In genomic region chr2:232385660-232386489, GRCh38 we compare ENCODE assay signal across 14 cellular contexts. TPM values are rescaled to one million over a fixed set of nuclear protein-coding genes. Genes with fewer than 3 reads are reported as not detected.
DNase-seq lines count a peak whose midpoint lies in the region; ATAC-seq and TF ChIP-seq lines count a peak whose summit lies in the region.
"Had no signal": no experiment of that assay in that cellular context is flagged by ENCODE, and none has a peak within 500 bp of the region (broad histone marks: within the 10 kb centered on the region; RNA-seq: fewer than 3 reads in every experiment).

No MANE protein-coding gene starts in this region.

- H3K36me3 ChIP-seq in GM23338 (ENCODE audit: insufficient read depth) (no peaks in the 10 kb centered on the region), adipocyte (ENCODE audit: control insufficient read depth, insufficient read depth, low read length, severe bottlenecking) (no peaks in the 10 kb centered on the region), iPS-20b (ENCODE audit: insufficient read depth, low read depth, low read length) (no peaks in the 10 kb centered on the region), transverse colon (no peaks in the 10 kb centered on the region)
- H3K36me3 ChIP-seq: uterus had no signal

- H3K4me3 ChIP-seq in GM23338 = peak overlapping the region; percentile 76
- no peak overlapping the region for H3K4me3 ChIP-seq in adipocyte (ENCODE audit: low read length)
- peak overlapping the region; percentile 56 for H3K4me3 ChIP-seq in iPS-20b (ENCODE audit: low read length)
- H3K4me3 ChIP-seq in transverse colon = no peak overlapping the region
- H3K4me3 ChIP-seq: SK-N-MC, uterus had no signal

- peaks cover 87% of the 10 kb centered on the region for H3K27me3 ChIP-seq in GM23338 (ENCODE audit: insufficient read depth)
- H3K27me3 ChIP-seq in adipocyte (replicated peaks; ENCODE audit: control insufficient read depth, insufficient read depth, low read length) = peaks cover 48% of the 10 kb centered on the region
- peaks cover 73% of the 10 kb centered on the region for H3K27me3 ChIP-seq in iPS-20b (ENCODE audit: insufficient read depth, low read length)
- peaks cover 96% of the 10 kb centered on the region for H3K27me3 ChIP-seq in transverse colon

- peak overlapping the region; percentile 81 for H2AFZ ChIP-seq in GM23338

- H3K27ac Mint-ChIP-seq in GM23338 = no peak overlapping the region
- H3K27ac Mint-ChIP-seq: activated T-helper 17 cell treated with anti-CD3 and anti-CD28 coated beads, Interleukin-2, amount 50 U/mL, for 72 hours had no signal

- no peaks in the 10 kb centered on the region; the same call in 1 of the 3 replicates for H3K36me3 Mint-ChIP-seq in GM23338 (ENCODE audit: low read depth)

- intact Hi-C loops in transverse colon (cut with DNase I; ENCODE audit: low total_unique reads) = no loop called here

- H3K4me1 ChIP-seq in GM23338 (ENCODE audit: insufficient read depth) (peaks cover 19% of the 10 kb centered on the region), adipocyte (ENCODE audit: control insufficient read depth, insufficient read depth, low read length) (peaks cover 7% of the 10 kb centered on the region), iPS-20b (ENCODE audit: insufficient read depth, low read length) (peaks cover 10% of the 10 kb centered on the region), transverse colon (peaks cover 0 to 5% (median 0%) of the 10 kb centered on the region in 4 donors)

- TF ChIP-seq EP300 in transverse colon (IDR thresholded peaks at IDR 0.05; ENCODE audit: low read depth) = no peak

- in situ Hi-C loops in transverse colon (cut with MboI; ENCODE audit: low pct_ligation_motif_present in 1 of 4, low pct_unique_long_range_greater_than_20kb in 1 of 4, low sequenced_read_pairs in 3 of 4) = no loop called here

- no peak for TF ChIP-seq POLR2A in transverse colon (IDR thresholded peaks at IDR 0.05)

- H3K4me2 ChIP-seq in GM23338 = peak overlapping the region; percentile 93

- peak overlapping the region; percentile 73 for H3K4me3 Mint-ChIP-seq in GM23338
- H3K4me3 Mint-ChIP-seq: activated T-helper 17 cell treated with anti-CD3 and anti-CD28 coated beads, Interleukin-2, amount 50 U/mL, for 72 hours had no signal

- DNase-seq in A172 (ENCODE audit: low spot score) (peak; percentile 91), GM23338 (ENCODE audit: low spot score) (peak; percentile 72), adipocyte (ENCODE audit: low read depth) (peak; percentile 39), transverse colon (no peak), amygdala (lab: John Stamatoyannopoulos, UW) (no peak), inferior parietal cortex (ENCODE audit: extremely low spot score) (no peak)
- DNase-seq: COR-L47; NCI-H1436; stimulated activated CD4-positive, alpha-beta T cell treated with anti-CD3 and anti-CD28 coated beads, Interleukin-4, amount 100 ng/mL, for 24 hours; uterus had no signal

- H3K79me2 ChIP-seq in GM23338 (replicated peaks; ENCODE audit: insufficient read depth) = no peaks in the 10 kb centered on the region

- peaks cover 19% of the 10 kb centered on the region for H3K4me1 Mint-ChIP-seq in GM23338
- H3K4me1 Mint-ChIP-seq: activated T-helper 17 cell treated with anti-CD3 and anti-CD28 coated beads, Interleukin-2, amount 50 U/mL, for 72 hours had no signal

- no peaks in the 10 kb centered on the region for H4K20me1 ChIP-seq in GM23338 (replicated peaks; ENCODE audit: insufficient read depth)

- H3K9ac ChIP-seq in adipocyte (ENCODE audit: low read length) (no peak overlapping the region), iPS-20b (ENCODE audit: low read depth, low read length) (no peak overlapping the region)

- no peaks in the 10 kb centered on the region for H3K9me2 ChIP-seq in GM23338 (ENCODE audit: insufficient read depth)

- 13 to 20% methylated on average over 6 to 24 of the region's 24 CpGs for WGBS in transverse colon (ENCODE audit: low coverage in 1 of 2), 2 donors

- H3K9me3 ChIP-seq in adipocyte (ENCODE audit: control insufficient read depth, low read length) (no peaks in the 10 kb centered on the region), iPS-20b (ENCODE audit: insufficient read depth, low read depth, low read length) (no peaks in the 10 kb centered on the region), transverse colon (no peaks in the 10 kb centered on the region)
- H3K9me3 ChIP-seq: uterus had no signal

- ATAC-seq in GM23338 = no peak
- no peak for ATAC-seq in HG02870 (IDR thresholded peaks at IDR 0.05; ENCODE audit: unreplicated experiment)
- ATAC-seq: activated T-helper 17 cell treated with anti-CD3 and anti-CD28 coated beads, Interleukin-2, amount 50 U/mL, for 72 hours had no signal

- H3K27ac ChIP-seq in GM23338 (ENCODE audit: low read depth) (no peak overlapping the region), iPS-20b (ENCODE audit: low read length) (no peak overlapping the region), transverse colon (no peak overlapping the region)
- H3K27ac ChIP-seq: SK-N-MC, uterus had no signal

- no peaks in the 10 kb centered on the region for H3K9me3 Mint-ChIP-seq in GM23338
- H3K9me3 Mint-ChIP-seq: activated T-helper 17 cell treated with anti-CD3 and anti-CD28 coated beads, Interleukin-2, amount 50 U/mL, for 72 hours had no signal

- peaks cover 3% of the 10 kb centered on the region; the same call in 1 of the 2 replicates for H3F3A ChIP-seq in GM23338 (replicated peaks; ENCODE audit: low read depth)

- peaks cover 67% of the 10 kb centered on the region for H3K27me3 Mint-ChIP-seq in GM23338 (ENCODE audit: insufficient read depth, low read depth, poor library complexity)

- TF ChIP-seq CTCF in GM23338 (conservative IDR thresholded peaks at IDR 0.05; ENCODE audit: low read depth in 2 of 2) = 0 out of 4 replicates have a peak, but pooled peaks have one; percentile 12 to 25
- TF ChIP-seq CTCF in transverse colon (IDR thresholded peaks at IDR 0.05) = no peak

TF ChIP-seq in GM23338, 12 proteins besides CTCF, POLR2A, EP300 and RAD21:
- TF ChIP-seq ZNF114 (CRISPR knock-in tag; IDR thresholded peaks at IDR 0.05) (no peak), EZH2 (IDR thresholded peaks at IDR 0.05; ENCODE audit: low read depth, unreplicated experiment) (peak; percentile 64)

RNA-seq across cellular contexts. Expression of gene ALPP, which starts 7.3 kb away (rescaled TPM):
- total RNA-seq in A172 (2014; rRNA removed; shearing (Covaris generic)) = 0.84 and 2.1 TPM in 2 replicates
- total RNA-seq in GM23338 (2014; rRNA removed; shearing (Covaris generic)) = 0.28 and 0.31 TPM in 2 replicates
- 0.07 TPM in 1 of 2 replicates, not detected in the other for polyA plus RNA-seq in GM23338 (2016; fragmentation: Nextera tagmentation; extraction: Ambion mirVana)
- total RNA-seq in transverse colon = not detected

RNA-seq across cellular contexts. Expression of gene ALPG, which starts 20.8 kb away (rescaled TPM):
- 0.12 TPM in 1 of 2 replicates, not detected in the other for total RNA-seq in A172 (2014; rRNA removed; shearing (Covaris generic))
- 2.5 and 3.8 TPM in 2 replicates for total RNA-seq in GM23338 (2014; rRNA removed; shearing (Covaris generic))
- 0.89 and 1.4 TPM in 2 replicates for polyA plus RNA-seq in GM23338 (2016; fragmentation: Nextera tagmentation; extraction: Ambion mirVana)
- not detected for total RNA-seq in transverse colon
- total RNA-seq: activated T-helper 17 cell treated with anti-CD3 and anti-CD28 coated beads, Interleukin-2, amount 50 U/mL, for 72 hours; uterus had no signal

Comparison
In these comparisons a context has a peak if more than half of its experiments do, and no peak if none do; other contexts are left out.
1. DNase-seq: peak in A172 (single experiment), GM23338 (single experiment) and adipocyte (single experiment); none in transverse colon (single experiment), amygdala (0 of 56) and inferior parietal cortex (single experiment).
2. H3K4me3 ChIP-seq: peak in GM23338 (single experiment) and iPS-20b (single experiment); none in adipocyte (single experiment) and transverse colon (0 of 4).
3. CTCF ChIP-seq: peak in GM23338 (2 of 2); none in transverse colon (0 of 5).